Comparison of ENCODE assay signal across 22 cellular contexts in genomic region chr5:95251185-95251584, GRCh38. TPM values are rescaled to one million over a fixed set of nuclear protein-coding genes. Genes with fewer than 3 reads are reported as not detected.
DNase-seq lines count a peak whose midpoint lies in the region; ATAC-seq, FAIRE-seq and TF ChIP-seq lines count a peak whose summit lies in the region.
"Had no signal": no experiment of that assay in that cellular context is flagged by ENCODE, and none has a peak within 500 bp of the region (broad histone marks: within the 10 kb centered on the region; RNA-seq: fewer than 3 reads in every experiment).

No MANE protein-coding gene starts in this region.

- H3K27ac ChIP-seq in left lung (no peak overlapping the region), right cardiac atrium (ENCODE audit: low read length) (no peak overlapping the region), esophagus squamous epithelium (no peak overlapping the region)
- H3K27ac ChIP-seq: 22Rv1; A549; BLaER1 treated with 17β-estradiol and CSF1 and Interleukin-3, amounts not matched to agents 10 nM and 100 nM; C4-2B had no signal

- no peak for TF ChIP-seq POLR2A in esophagus squamous epithelium (IDR thresholded peaks at IDR 0.05)

- intact Hi-C loops in activated CD4-positive, alpha-beta T cell treated with anti-CD3 and anti-CD28 coated beads for 36 hours (cut with DNase I, micrococcal nuclease), result no loop called here
- intact Hi-C loops in left lung (cut with DNase I) (no loop called here), right cardiac atrium (cut with DNase I) (no loop called here), esophagus squamous epithelium (cut with DNase I) (no loop called here)

- H3K4me1 ChIP-seq in left lung, result no peaks in the 10 kb centered on the region
- H3K4me1 ChIP-seq in right cardiac atrium (ENCODE audit: control insufficient read depth, insufficient read depth, low read length), result no peaks in the 10 kb centered on the region
- no peaks in the 10 kb centered on the region for H3K4me1 ChIP-seq in esophagus squamous epithelium
- H3K4me1 ChIP-seq: A549; BLaER1 treated with 17β-estradiol and CSF1 and Interleukin-3, amounts not matched to agents 10 nM and 100 nM; Caco-2 had no signal

- 75% methylated on average over 3 of the region's 3 CpGs for WGBS in right cardiac atrium
- 54 to 64% methylated on average over 3 of the region's 3 CpGs for WGBS in esophagus squamous epithelium, 2 donors

- H3K27me3 ChIP-seq in bronchial epithelial cell (ENCODE audit: control insufficient read depth, insufficient read depth, low read length) (no peaks in the 10 kb centered on the region), left lung (no peaks in the 10 kb centered on the region), right cardiac atrium (ENCODE audit: control insufficient read depth, insufficient read depth) (no peaks in the 10 kb centered on the region), esophagus squamous epithelium (no peaks in the 10 kb centered on the region)
- H3K27me3 ChIP-seq: BLaER1 treated with 17β-estradiol and CSF1 and Interleukin-3, amounts not matched to agents 10 nM and 100 nM had no signal

- ATAC-seq in activated CD4-positive, alpha-beta T cell treated with anti-CD3 and anti-CD28 coated beads for 36 hours, result peak; percentile 61
- ATAC-seq in left lung, result peak; percentile 71
- ATAC-seq in right cardiac atrium, result no peak
- ATAC-seq: A549; CD8-positive, alpha-beta T cell had no signal

- peaks cover 0 to 3% of the 10 kb centered on the region in 2 donors for H3K9me3 ChIP-seq in left lung
- no peaks in the 10 kb centered on the region for H3K9me3 ChIP-seq in right cardiac atrium (ENCODE audit: control insufficient read depth, low read length)
- no peaks in the 10 kb centered on the region for H3K9me3 ChIP-seq in esophagus squamous epithelium
- H3K9me3 ChIP-seq: A549; BLaER1 treated with 17β-estradiol and CSF1 and Interleukin-3, amounts not matched to agents 10 nM and 100 nM; Caco-2 had no signal

- peaks cover 2% of the 10 kb centered on the region for H3K4me1 Mint-ChIP-seq in activated CD4-positive, alpha-beta T cell treated with anti-CD3 and anti-CD28 coated beads for 36 hours
- H3K4me1 Mint-ChIP-seq: B cell had no signal

- H3K9me3 Mint-ChIP-seq in activated CD4-positive, alpha-beta T cell treated with anti-CD3 and anti-CD28 coated beads for 36 hours (ENCODE audit: low read depth), result no peaks in the 10 kb centered on the region
- H3K9me3 Mint-ChIP-seq: CD4-positive, alpha-beta T cell; CD8-positive, alpha-beta T cell had no signal

- no peak for TF ChIP-seq CTCF in bronchial epithelial cell (IDR thresholded peaks at IDR 0.05; ENCODE audit: insufficient read depth, low read length, severe bottlenecking)
- no peak for TF ChIP-seq CTCF in left lung (IDR thresholded peaks at IDR 0.05)
- TF ChIP-seq CTCF in esophagus squamous epithelium (IDR thresholded peaks at IDR 0.05), result no peak

- DNase-seq in activated CD4-positive, alpha-beta T cell treated with anti-CD3 and anti-CD28 coated beads for 36 hours, result no peak
- no peak for DNase-seq in activated CD4-positive, alpha-beta T cell treated with anti-CD3 and anti-CD28 coated beads, Interleukin-2, amount 50 U/mL, for 4 hours
- DNase-seq in bronchial epithelial cell (ENCODE audit: low read depth), result peak; percentile 17
- DNase-seq in left lung, result no peak
- DNase-seq in right cardiac atrium, result no peak
- DNase-seq in NK-92 treated with Interleukin-12 subunit alpha and Interleukin-12 subunit beta, amount 100 ng/mL, for 24 hours (lab: John Stamatoyannopoulos, UW), result no peak
- DNase-seq in esophagus squamous epithelium (lab: John Stamatoyannopoulos, UW), result no peak
- DNase-seq: AML-193; Caco-2; Calu3; CD4-positive, alpha-beta T cell; CD8-positive, alpha-beta T cell; DMS79 treated with DMSO at 0.1 percent for 48 hours; GF-D8 had no signal

- no peak for FAIRE-seq in bronchial epithelial cell (lab: Jason Lieb, UNC)
- FAIRE-seq: A549, G401.6, GM12891, GM19239 had no signal

- H3K36me3 ChIP-seq in bronchial epithelial cell (ENCODE audit: control insufficient read depth, insufficient read depth, low read length) (no peaks in the 10 kb centered on the region), left lung (no peaks in the 10 kb centered on the region), esophagus squamous epithelium (no peaks in the 10 kb centered on the region)
- H3K36me3 ChIP-seq: BLaER1 treated with 17β-estradiol and CSF1 and Interleukin-3, amounts not matched to agents 10 nM and 100 nM had no signal

- no peaks in the 10 kb centered on the region for H3K36me3 Mint-ChIP-seq in activated CD4-positive, alpha-beta T cell treated with anti-CD3 and anti-CD28 coated beads for 36 hours (ENCODE audit: low read depth)
- H3K36me3 Mint-ChIP-seq: CD8-positive, alpha-beta T cell had no signal

- no peak overlapping the region for H3K4me3 Mint-ChIP-seq in activated CD4-positive, alpha-beta T cell treated with anti-CD3 and anti-CD28 coated beads for 36 hours
- H3K4me3 Mint-ChIP-seq: B cell; CD4-positive, alpha-beta T cell; CD8-positive, alpha-beta T cell had no signal

- peaks cover 12% of the 10 kb centered on the region for H3K27me3 Mint-ChIP-seq in activated CD4-positive, alpha-beta T cell treated with anti-CD3 and anti-CD28 coated beads for 36 hours

- H3K27ac Mint-ChIP-seq in activated CD4-positive, alpha-beta T cell treated with anti-CD3 and anti-CD28 coated beads for 36 hours, result no peak overlapping the region
- H3K27ac Mint-ChIP-seq: B cell; CD4-positive, alpha-beta T cell; CD8-positive, alpha-beta T cell had no signal

- CTCF ChIA-PET in activated CD4-positive, alpha-beta T cell treated with anti-CD3 and anti-CD28 coated beads for 36 hours (lab: Charles Lee), result no interaction called here

- POLR2A ChIA-PET in activated CD4-positive, alpha-beta T cell treated with anti-CD3 and anti-CD28 coated beads for 36 hours (lab: Charles Lee), result no interaction called here

- H3K4me3 ChIP-seq in bronchial epithelial cell (ENCODE audit: low read depth, low read length) (no peak overlapping the region), left lung (no peak overlapping the region), right cardiac atrium (ENCODE audit: low read length) (no peak overlapping the region), esophagus squamous epithelium (no peak overlapping the region)
- H3K4me3 ChIP-seq: A549; BLaER1 treated with 17β-estradiol and CSF1 and Interleukin-3, amounts not matched to agents 10 nM and 100 nM had no signal

RNA-seq across cellular contexts. Expression of gene MCTP1, which starts 33.7 kb away (rescaled TPM):
- total RNA-seq in activated CD4-positive, alpha-beta T cell treated with anti-CD3 and anti-CD28 coated beads for 36 hours, result under 1 TPM; 0.32 to 0.53 TPM
- 17.9 and 26.0 TPM in 2 replicates for total RNA-seq in bronchial epithelial cell
- total RNA-seq in left lung, result 10 to 100 TPM; 20.0 to 55.1 TPM
- total RNA-seq in right cardiac atrium, result 1 to 10 TPM; 4.1 to 5.7 (median 4.9) TPM
- 0.84 TPM for polyA plus RNA-seq in right cardiac atrium
- 10 to 100 TPM in 1 of 4 donors, 1 to 10 TPM in 3; 3.5 to 19.8 (median 5.8) TPM for total RNA-seq in esophagus squamous epithelium

Comparison
In these comparisons a context has a peak if more than half of its experiments do, and no peak if none do; other contexts are left out.
1. ATAC-seq: peak in activated CD4-positive, alpha-beta T cell treated with anti-CD3 and anti-CD28 coated beads for 36 hours (single experiment) and left lung (single experiment); none in right cardiac atrium (0 of 2).